In genomic region chr17:36486204-36487194, GRCh38 we compare ENCODE assay signal across 1 cellular context.
TF ChIP-seq lines count a peak whose summit lies in the region.

Gene ZNHIT3, plus strand, starts transcription at chr17:36486681. Its CDS starts 19 bp downstream, at chr17:36486700.

TF ChIP-seq in HepG2, 621 proteins besides CTCF, POLR2A, EP300 and RAD21 (continued from another document and continues in another):
- TF ChIP-seq ZBTB44 (CRISPR knock-in tag; IDR thresholded peaks at IDR 0.05) = peak; percentile 79; the same call in 1 of the 2 replicates
- peak; percentile 36; the same call in 1 of the 2 replicates for TF ChIP-seq ZNF788 (CRISPR knock-in tag; IDR thresholded peaks at IDR 0.05; ENCODE audit: borderline replicate concordance)
- TF ChIP-seq ZNF501 (CRISPR knock-in tag; IDR thresholded peaks at IDR 0.05) = peak; percentile 56; the same call in 1 of the 2 replicates
- TF ChIP-seq FOXA3 (CRISPR knock-in tag; IDR thresholded peaks at IDR 0.05) = peak; percentile 65
- TF ChIP-seq CENPT (CRISPR knock-in tag; IDR thresholded peaks at IDR 0.05; ENCODE audit: low read depth) = 0 out of 2 replicates have a peak, but pooled peaks have one; percentile 32
- no peak for TF ChIP-seq ZC3H4 (CRISPR knock-in tag; IDR thresholded peaks at IDR 0.05; ENCODE audit: borderline replicate concordance)
- TF ChIP-seq HINFP (CRISPR knock-in tag; IDR thresholded peaks at IDR 0.05; ENCODE audit: low read depth) = no peak; the same call in 1 of the 2 replicates
- no peak for TF ChIP-seq ZSCAN12 (CRISPR knock-in tag; IDR thresholded peaks at IDR 0.05)
- no peak for TF ChIP-seq ISL2 (CRISPR knock-in tag; IDR thresholded peaks at IDR 0.05)
- peak; percentile 90 for TF ChIP-seq ELF1 (CRISPR knock-in tag; IDR thresholded peaks at IDR 0.05)
- peak; percentile 65; the same call in 1 of the 2 replicates for TF ChIP-seq ZNF510 (CRISPR knock-in tag; IDR thresholded peaks at IDR 0.05; ENCODE audit: low read depth)
- TF ChIP-seq DMTF1 (CRISPR knock-in tag; IDR thresholded peaks at IDR 0.05) = no peak
- no peak for TF ChIP-seq FOXO1 (CRISPR knock-in tag; IDR thresholded peaks at IDR 0.05)
- TF ChIP-seq ZBTB34 (CRISPR knock-in tag; IDR thresholded peaks at IDR 0.05) = no peak
- TF ChIP-seq IKZF4 (CRISPR knock-in tag; IDR thresholded peaks at IDR 0.05; ENCODE audit: borderline replicate concordance, low read depth, not compliant biosample characterization) = peak; percentile 77
- peak; percentile 82; the same call in 1 of the 2 replicates for TF ChIP-seq TSC22D2 (CRISPR knock-in tag; IDR thresholded peaks at IDR 0.05; ENCODE audit: borderline replicate concordance)
- peak; percentile 79; the same call in 1 of the 2 replicates for TF ChIP-seq ZNF546 (CRISPR knock-in tag; conservative IDR thresholded peaks at IDR 0.05)
- peak; percentile 43; the same call in 1 of the 2 replicates for TF ChIP-seq ZNF224 (CRISPR knock-in tag; IDR thresholded peaks at IDR 0.05)
- TF ChIP-seq FIP1L1 (IDR thresholded peaks at IDR 0.05; ENCODE audit: borderline replicate concordance, insufficient read depth, low read depth, low read length) = no peak
- TF ChIP-seq ZNF329 (CRISPR knock-in tag; IDR thresholded peaks at IDR 0.05; ENCODE audit: low read depth) = 0 out of 2 replicates have a peak, but pooled peaks have one; percentile 45
- peak; percentile 83; the same call in 1 of the 2 replicates for TF ChIP-seq MXD3 (CRISPR knock-in tag; IDR thresholded peaks at IDR 0.05)
- 0 out of 2 replicates have a peak, but pooled peaks have one; percentile 27 for TF ChIP-seq TOPORS (CRISPR knock-in tag; IDR thresholded peaks at IDR 0.05)
- TF ChIP-seq POGZ (CRISPR knock-in tag; IDR thresholded peaks at IDR 0.05) = peak; percentile 38
- no peak for TF ChIP-seq ZNF780A (CRISPR knock-in tag; IDR thresholded peaks at IDR 0.05)
- TF ChIP-seq RNF2 (conservative IDR thresholded peaks at IDR 0.05; ENCODE audit: low read depth) = peak; percentile 70
- no peak for TF ChIP-seq PAF1 (CRISPR knock-in tag; IDR thresholded peaks at IDR 0.05)
- TF ChIP-seq ZNF264 (CRISPR knock-in tag; IDR thresholded peaks at IDR 0.05) = no peak
- TF ChIP-seq ZBTB1 (CRISPR knock-in tag; IDR thresholded peaks at IDR 0.05; ENCODE audit: borderline replicate concordance) = no peak
- TF ChIP-seq ZNF652 (CRISPR knock-in tag; IDR thresholded peaks at IDR 0.05; ENCODE audit: borderline replicate concordance, low read depth) = no peak
- TF ChIP-seq GZF1 (CRISPR knock-in tag; IDR thresholded peaks at IDR 0.05) = no peak
- peak; percentile 93 for TF ChIP-seq THAP11 (CRISPR knock-in tag; IDR thresholded peaks at IDR 0.05)
- TF ChIP-seq AGO2 (optimal IDR thresholded peaks at IDR 0.05; ENCODE audit: low read depth, low read length) = peak; percentile 44
- no peak for TF ChIP-seq RARA (CRISPR knock-in tag; IDR thresholded peaks at IDR 0.05)
- peak; percentile 85; the same call in 1 of the 2 replicates for TF ChIP-seq ZNF280D (CRISPR knock-in tag; IDR thresholded peaks at IDR 0.05)
- TF ChIP-seq GMEB1 (CRISPR knock-in tag; IDR thresholded peaks at IDR 0.05; ENCODE audit: borderline replicate concordance) = peak; percentile 97
- 0 out of 2 replicates have a peak, but pooled peaks have one; percentile 26 for TF ChIP-seq GATAD2A (CRISPR knock-in tag; IDR thresholded peaks at IDR 0.05)
- TF ChIP-seq KMT2B (CRISPR knock-in tag; IDR thresholded peaks at IDR 0.05) = peak; percentile 94
- peak; percentile 94 for TF ChIP-seq NFYC (CRISPR knock-in tag; IDR thresholded peaks at IDR 0.05)
- no peak for TF ChIP-seq BRF2 (CRISPR knock-in tag; IDR thresholded peaks at IDR 0.05)
- TF ChIP-seq NR2C2 (CRISPR knock-in tag; IDR thresholded peaks at IDR 0.05; ENCODE audit: borderline replicate concordance) = peak; percentile 70
- TF ChIP-seq ZNF614 (CRISPR knock-in tag; IDR thresholded peaks at IDR 0.05; ENCODE audit: borderline replicate concordance) = peak; percentile 94; the same call in 1 of the 2 replicates
- TF ChIP-seq AKNA (CRISPR knock-in tag; IDR thresholded peaks at IDR 0.05; ENCODE audit: borderline replicate concordance) = no peak
